Comparison of ENCODE assay signal across 8 cellular contexts in genomic region chr9:129481824-129482511, GRCh38.
DNase-seq lines count a peak whose midpoint lies in the region; ATAC-seq and TF ChIP-seq lines count a peak whose summit lies in the region.

No MANE protein-coding gene starts in this region.

- H3K79me2 ChIP-seq in HCT116 (ENCODE audit: insufficient read depth, low read length): peaks cover 9% of the 10 kb centered on the region

- H3K4me3 ChIP-seq in HCT116 (replicated peaks in 1 of 2; ENCODE audit: low read depth in 1 of 2, low read length in 2 of 2) (peak overlapping the region; percentile 38 to 56), retinal pigment epithelial cell (ENCODE audit: low read length) (peak overlapping the region; percentile 20)

- no peaks in the 10 kb centered on the region for H3K9me3 Mint-ChIP-seq in activated CD4-positive, alpha-beta memory T cell treated with anti-CD3 and anti-CD28 coated beads, Interleukin-2, amount 10 ng/mL, durations not matched to agents 7 days and 5 days

- H4K20me1 ChIP-seq in HCT116 (ENCODE audit: insufficient read depth): no peaks in the 10 kb centered on the region

- H3K4me3 Mint-ChIP-seq in activated CD4-positive, alpha-beta memory T cell treated with anti-CD3 and anti-CD28 coated beads, Interleukin-2, amount 10 ng/mL, durations not matched to agents 7 days and 5 days: peak overlapping the region; percentile 30

- no peaks in the 10 kb centered on the region for H3K9me3 ChIP-seq in HCT116 (ENCODE audit: control insufficient read depth in 1 of 2, insufficient read depth in 1 of 2, low read depth in 1 of 2, low read length in 2 of 2)

- no peak overlapping the region for H2AFZ ChIP-seq in HCT116 (ENCODE audit: low read depth, low read length, poor library complexity, severe bottlenecking)

- BruUV-seq in HCT116 (replicated peaks; lab: Mats Ljungman, UMichigan): TSS peak; percentile 40

- no peaks in the 10 kb centered on the region for H3K36me3 ChIP-seq in HCT116 (ENCODE audit: control insufficient read depth in 1 of 2, insufficient read depth in 2 of 2, low read length in 2 of 2)

- no peak for TF ChIP-seq CTCF in HCT116 (IDR thresholded peaks at IDR 0.05 in 2 of 3, conservative IDR thresholded peaks at IDR 0.05 in 1 of 3; ENCODE audit: borderline replicate concordance in 1 of 3, insufficient read depth in 1 of 3, low read depth in 2 of 3, low read length in 2 of 3)
- peak; percentile 45 for TF ChIP-seq CTCF in retinal pigment epithelial cell (conservative IDR thresholded peaks at IDR 0.05; ENCODE audit: low read depth, low read length)

- peak overlapping the region; percentile 89 for H3K9ac ChIP-seq in HCT116 (ENCODE audit: low read length)

- intact Hi-C loops in HCT116 (cut with micrococcal nuclease): loop anchor here (2.0 kb wide), 1 partner anchor 69 kb away; no protein-coding TSS in a partner anchor
- intact Hi-C loops in left ventricle myocardium superior (cut with micrococcal nuclease): no loop called here

- no peaks in the 10 kb centered on the region for H3K27me3 ChIP-seq in HCT116 (ENCODE audit: insufficient read depth, low read length)

- RAD21 ChIA-PET in HCT116 (lab: Charles Lee; ENCODE audit: low non-redundant PET in 1 of 2, low total read pairs in 2 of 2, uncharacterized antibody in 2 of 2, unreplicated experiment in 2 of 2): interaction anchor here (0.6 to 1.4 kb wide), 3 partner anchors 15 to 309 kb away, joined by 4 to 9 read pairs (median 5); no protein-coding TSS in a partner anchor

- peak overlapping the region; percentile 92 for H3K4me2 ChIP-seq in HCT116 (ENCODE audit: low read length)

- POLR2A ChIA-PET in HCT116 (lab: Charles Lee): interaction anchor here (0.6 to 4.2 kb wide), 10 partner anchors 10 to 147 kb away, joined by 3 to 30 read pairs (median 6); no protein-coding TSS in a partner anchor
- POLR2A ChIA-PET in activated CD4-positive, alpha-beta memory T cell treated with anti-CD3 and anti-CD28 coated beads, Interleukin-2, amount 10 ng/mL, durations not matched to agents 7 days and 5 days (lab: Charles Lee): interaction anchor here (1.2 kb wide), 1 partner anchor 101 kb away, joined by 3 read pairs; no protein-coding TSS in a partner anchor

- peak; percentile 5 for ATAC-seq in HCT116
- ATAC-seq in left ventricle myocardium superior: peak; percentile 9
- ATAC-seq in HG03442 (IDR thresholded peaks at IDR 0.05; ENCODE audit: unreplicated experiment): no peak

- TF ChIP-seq POLR2A in HCT116 (IDR thresholded peaks at IDR 0.05; ENCODE audit: borderline replicate concordance, extremely low read depth, insufficient read depth, insufficient read length): no peak

- H3K27me3 Mint-ChIP-seq in activated CD4-positive, alpha-beta memory T cell treated with anti-CD3 and anti-CD28 coated beads, Interleukin-2, amount 10 ng/mL, durations not matched to agents 7 days and 5 days: peaks cover 26% of the 10 kb centered on the region

- H3K27ac ChIP-seq in HCT116 (ENCODE audit: low read depth, low read length): peak overlapping the region; percentile 100

- H3K27ac Mint-ChIP-seq in activated CD4-positive, alpha-beta memory T cell treated with anti-CD3 and anti-CD28 coated beads, Interleukin-2, amount 10 ng/mL, durations not matched to agents 7 days and 5 days: no peak overlapping the region

- no peak for DNase-seq in HCT116 (ENCODE audit: low read depth, low spot score)
- no peak for DNase-seq in activated CD4-positive, alpha-beta memory T cell treated with anti-CD3 and anti-CD28 coated beads, Interleukin-2, amount 10 ng/mL, durations not matched to agents 7 days and 5 days
- DNase-seq in left ventricle myocardium superior: peak; percentile 67
- DNase-seq in retinal pigment epithelial cell (ENCODE audit: low read depth): no peak
- DNase-seq in middle frontal gyrus (ENCODE audit: extremely low spot score, low spot score): no peak
- no peak for DNase-seq in superior temporal gyrus (ENCODE audit: extremely low spot score)
- no peak for DNase-seq in RKO (ENCODE audit: low spot score)

- CTCF ChIA-PET in HCT116 (lab: Charles Lee): interaction anchor here (0.7 kb wide), 1 partner anchor 350 kb away, joined by 3 read pairs; no protein-coding TSS in a partner anchor
- CTCF ChIA-PET in activated CD4-positive, alpha-beta memory T cell treated with anti-CD3 and anti-CD28 coated beads, Interleukin-2, amount 10 ng/mL, durations not matched to agents 7 days and 5 days (lab: Charles Lee): no interaction called here

- H3K4me1 ChIP-seq in HCT116 (ENCODE audit: control insufficient read depth in 1 of 2, insufficient read depth in 2 of 2, low read length in 2 of 2): peaks cover 92 to 99% of the 10 kb centered on the region in 2 experiments

- no peak for TF ChIP-seq RAD21 in HCT116 (IDR thresholded peaks at IDR 0.05; ENCODE audit: low read depth)

- no peaks in the 10 kb centered on the region for H3K36me3 Mint-ChIP-seq in activated CD4-positive, alpha-beta memory T cell treated with anti-CD3 and anti-CD28 coated beads, Interleukin-2, amount 10 ng/mL, durations not matched to agents 7 days and 5 days (ENCODE audit: low read depth)

- H3K4me1 Mint-ChIP-seq in activated CD4-positive, alpha-beta memory T cell treated with anti-CD3 and anti-CD28 coated beads, Interleukin-2, amount 10 ng/mL, durations not matched to agents 7 days and 5 days: peaks cover 32% of the 10 kb centered on the region

- H3K9me2 ChIP-seq in HCT116 (ENCODE audit: insufficient read depth): no peaks in the 10 kb centered on the region

TF ChIP-seq in HCT116, 20 proteins besides CTCF, POLR2A, EP300 and RAD21:
- TF ChIP-seq TCF7L2 (IDR thresholded peaks at IDR 0.05; ENCODE audit: borderline replicate concordance, extremely low read depth, insufficient read depth, insufficient read length) (no peak), EZH2 (IDR thresholded peaks at IDR 0.05) (no peak), ATF3 (IDR thresholded peaks at IDR 0.05) (no peak), SIN3A (IDR thresholded peaks at IDR 0.05; ENCODE audit: low read depth) (no peak), ELF1 (IDR thresholded peaks at IDR 0.05; ENCODE audit: borderline replicate concordance, low read depth) (no peak), EGR1 (IDR thresholded peaks at IDR 0.05; ENCODE audit: low read depth) (no peak), POLR2AphosphoS5 (IDR thresholded peaks at IDR 0.05; ENCODE audit: low read depth, low read length) (peak; percentile 67), JUND (IDR thresholded peaks at IDR 0.05) (no peak)
